22 cellular contexts compared by ENCODE assay signal in the genomic region with DNA sequence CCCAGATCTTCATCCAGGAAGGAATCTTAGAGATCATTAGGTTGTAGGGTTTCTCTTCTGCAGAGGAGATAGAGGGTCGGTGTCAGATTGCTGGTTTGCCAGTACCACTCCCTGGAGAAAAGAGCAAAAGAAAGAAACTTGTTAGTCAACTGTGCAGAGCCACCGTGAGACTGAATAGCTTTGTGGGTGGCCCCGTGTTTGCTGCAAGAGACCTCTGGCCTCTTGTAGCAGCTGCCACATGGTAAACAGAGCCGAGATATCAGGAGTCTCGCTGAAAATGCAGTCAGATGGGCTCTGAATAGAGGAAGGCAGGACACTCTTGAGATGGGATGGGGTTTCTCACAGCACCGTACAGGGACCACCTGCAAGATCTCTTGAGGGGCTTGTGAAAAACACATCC.
A peak's percentile ranks its signal among the peaks of the same experiment; 100 is the strongest.
DNase-seq lines count a peak whose midpoint lies in the region; ATAC-seq and TF ChIP-seq lines count a peak whose summit lies in the region.
"Had no signal": no experiment of that assay in that cellular context is flagged by ENCODE, and none has a peak within 500 bp of the region (broad histone marks: within the 10 kb centered on the region; RNA-seq: fewer than 3 reads in every experiment).

No MANE protein-coding gene starts in this region.

- H3K4me3 Mint-ChIP-seq in T-helper 17 cell, result no peak overlapping the region
- no peak overlapping the region for H3K4me3 Mint-ChIP-seq in stimulated activated naive B cell treated with anti-CD40 and anti-IgM and Interleukin-4, amounts not matched to agents 10 μg/mL and 1 μg/mL and 100 μg/mL, for 72 hours
- H3K4me3 Mint-ChIP-seq: IgD-negative memory B cell; stimulated activated memory B cell treated with anti-CD40 and anti-IgM and Interleukin-4, amounts not matched to agents 10 μg/mL and 1 μg/mL and 100 μg/mL, for 72 hours; T-helper 2 cell treated with Interferon-gamma antibody and Interleukin-4, amounts not matched to agents 5 μg/mL and 100 μg/mL, for 36 hours had no signal

- intact Hi-C loops in right lobe of liver (cut with DNase I) (no loop called here), cardiac septum (cut with DNase I) (loop anchor here (5.0 kb wide), 1 partner anchor 33 kb away; no protein-coding TSS in a partner anchor)

- ATAC-seq in T-helper 17 cell, result no peak
- peak; percentile 80 to 90 (median 88) for ATAC-seq in right lobe of liver
- no peak for ATAC-seq in stimulated activated naive B cell treated with anti-CD40 and anti-IgM and Interleukin-4, amounts not matched to agents 10 μg/mL and 1 μg/mL and 100 μg/mL, for 72 hours (replicated peaks)
- no peak for ATAC-seq in GM21515 (IDR thresholded peaks at IDR 0.05; ENCODE audit: unreplicated experiment)
- ATAC-seq: heart right ventricle; stimulated activated memory B cell treated with anti-CD40 and anti-IgM and Interleukin-4, amounts not matched to agents 10 μg/mL and 1 μg/mL and 100 μg/mL, for 72 hours had no signal

- no peaks in the 10 kb centered on the region for H3K27me3 ChIP-seq in right lobe of liver
- H3K27me3 ChIP-seq: BLaER1 treated with 17β-estradiol and CSF1 and Interleukin-3, amounts not matched to agents 10 nM and 100 nM; heart right ventricle had no signal

- peaks cover 2% of the 10 kb centered on the region for H3K4me1 Mint-ChIP-seq in T-helper 17 cell
- H3K4me1 Mint-ChIP-seq in stimulated activated naive B cell treated with anti-CD40 and anti-IgM and Interleukin-4, amounts not matched to agents 10 μg/mL and 1 μg/mL and 100 μg/mL, for 72 hours, result peaks cover 0 to 5% of the 10 kb centered on the region in 2 donors
- H3K4me1 Mint-ChIP-seq: stimulated activated memory B cell treated with anti-CD40 and anti-IgM and Interleukin-4, amounts not matched to agents 10 μg/mL and 1 μg/mL and 100 μg/mL, for 72 hours had no signal

- H3K9me3 ChIP-seq in T-helper 17 cell (ENCODE audit: control insufficient read depth, low read length, poor library complexity, severe bottlenecking) (no peaks in the 10 kb centered on the region), right lobe of liver (no peaks in the 10 kb centered on the region)
- H3K9me3 ChIP-seq: BLaER1 treated with 17β-estradiol and CSF1 and Interleukin-3, amounts not matched to agents 10 nM and 100 nM; heart right ventricle had no signal

- H3K4me3 ChIP-seq in right lobe of liver, result no peak overlapping the region
- H3K4me3 ChIP-seq: BLaER1 treated with 17β-estradiol and CSF1 and Interleukin-3, amounts not matched to agents 10 nM and 100 nM; heart right ventricle; smooth muscle cell had no signal

- peak overlapping the region; percentile 41 for H3K27ac Mint-ChIP-seq in T-helper 17 cell
- peak overlapping the region; percentile 51 for H3K27ac Mint-ChIP-seq in stimulated activated naive B cell treated with anti-CD40 and anti-IgM and Interleukin-4, amounts not matched to agents 10 μg/mL and 1 μg/mL and 100 μg/mL, for 72 hours
- H3K27ac Mint-ChIP-seq: stimulated activated memory B cell treated with anti-CD40 and anti-IgM and Interleukin-4, amounts not matched to agents 10 μg/mL and 1 μg/mL and 100 μg/mL, for 72 hours; T-helper 2 cell treated with Interferon-gamma antibody and Interleukin-4, amounts not matched to agents 5 μg/mL and 100 μg/mL, for 36 hours had no signal

- DNase-seq in DMS79 treated with DMSO at 0.1 percent for 48 hours (lab: John Stamatoyannopoulos, UW) (peak; percentile 0), DMS79 (lab: John Stamatoyannopoulos, UW) (no peak), T-helper 17 cell (no peak), right lobe of liver (peak in 1 of 3 donors; percentile 65), cardiac septum (ENCODE audit: low spot score) (no peak)
- no peak for DNase-seq in stimulated activated naive B cell treated with anti-CD40 and anti-IgM and Interleukin-4, amounts not matched to agents 10 μg/mL and 1 μg/mL and 100 μg/mL, for 72 hours
- DNase-seq in stimulated activated naive CD4-positive, alpha-beta T cell treated with Interleukin-2 at 50 U/mL for 16 hours (lab: John Stamatoyannopoulos, UW), result no peak
- DNase-seq: 8988T; activated CD4-positive, CD25-positive, alpha-beta regulatory T cell treated with anti-CD3 and anti-CD28 coated beads, Interleukin-2, amount 50 U/mL, for 72 hours; heart right ventricle; kidney; MV-4-11; NCI-H226; OCI-M1; SIG-M5 had no signal

- no peak for TF ChIP-seq CTCF in right lobe of liver (IDR thresholded peaks at IDR 0.05)

- WGBS in right lobe of liver (ENCODE audit: insufficient coverage, low coverage, low lambda C conversion rate, missing lambda C conversion rate), result 31% methylated on average over 5 of the region's 6 CpGs

- no peaks in the 10 kb centered on the region for H3K27me3 Mint-ChIP-seq in T-helper 17 cell
- no peaks in the 10 kb centered on the region for H3K27me3 Mint-ChIP-seq in stimulated activated naive B cell treated with anti-CD40 and anti-IgM and Interleukin-4, amounts not matched to agents 10 μg/mL and 1 μg/mL and 100 μg/mL, for 72 hours
- H3K27me3 Mint-ChIP-seq: IgD-negative memory B cell; stimulated activated memory B cell treated with anti-CD40 and anti-IgM and Interleukin-4, amounts not matched to agents 10 μg/mL and 1 μg/mL and 100 μg/mL, for 72 hours had no signal

- TF ChIP-seq POLR2A in right lobe of liver (IDR thresholded peaks at IDR 0.05), result no peak

- no peaks in the 10 kb centered on the region for H3K36me3 ChIP-seq in right lobe of liver

- H3K27ac ChIP-seq in right lobe of liver, result peak overlapping the region in 1 of 3 donors; percentile 4
- H3K27ac ChIP-seq: parathyroid adenoma had no signal

- no peaks in the 10 kb centered on the region for H3K9me3 Mint-ChIP-seq in stimulated activated naive B cell treated with anti-CD40 and anti-IgM and Interleukin-4, amounts not matched to agents 10 μg/mL and 1 μg/mL and 100 μg/mL, for 72 hours
- H3K9me3 Mint-ChIP-seq: IgD-negative memory B cell; stimulated activated memory B cell treated with anti-CD40 and anti-IgM and Interleukin-4, amounts not matched to agents 10 μg/mL and 1 μg/mL and 100 μg/mL, for 72 hours; T-helper 2 cell treated with Interferon-gamma antibody and Interleukin-4, amounts not matched to agents 5 μg/mL and 100 μg/mL, for 36 hours had no signal

- peaks cover 8% of the 10 kb centered on the region for H3K36me3 Mint-ChIP-seq in T-helper 17 cell (ENCODE audit: low read depth)
- H3K36me3 Mint-ChIP-seq in stimulated activated naive B cell treated with anti-CD40 and anti-IgM and Interleukin-4, amounts not matched to agents 10 μg/mL and 1 μg/mL and 100 μg/mL, for 72 hours, result peaks cover 47 to 66% of the 10 kb centered on the region in 2 donors

- peaks cover 0 to 14% (median 4%) of the 10 kb centered on the region in 4 donors for H3K4me1 ChIP-seq in right lobe of liver

Comparison
In these comparisons a context has a peak if more than half of its experiments do, and no peak if none do; other contexts are left out.
1. ATAC-seq: peak in right lobe of liver (4 of 4); none in T-helper 17 cell (single experiment), stimulated activated naive B cell treated with anti-CD40 and anti-IgM and Interleukin-4, amounts not matched to agents 10 μg/mL and 1 μg/mL and 100 μg/mL, for 72 hours (0 of 2) and GM21515 (single experiment).